Comparison of ENCODE assay signal across 8 cellular contexts in genomic region chr20:49323622-49324238, GRCh38. TPM values are rescaled to one million over a fixed set of nuclear protein-coding genes. Genes with fewer than 3 reads are reported as not detected.
DNase-seq lines count a peak whose midpoint lies in the region; ATAC-seq, FAIRE-seq and TF ChIP-seq lines count a peak whose summit lies in the region.

No MANE protein-coding gene starts in this region.

- DNase-seq in CD1c-positive myeloid dendritic cell (ENCODE audit: extremely low spot score) (peak; percentile 72), GM13977 (ENCODE audit: low spot score) (peak; percentile 34), OCI-LY7 (ENCODE audit: low spot score) (peak; percentile 52), astrocyte of the cerebellum (ENCODE audit: low read depth) (peak; percentile 64), left colon (no peak), GM12892 (ENCODE audit: insufficient read length) (no peak)

- no peaks in the 10 kb centered on the region for H3K79me2 ChIP-seq in OCI-LY7 (ENCODE audit: insufficient read depth, low read depth, low read length)

- peak overlapping the region; percentile 38; the same call in 1 of the 2 replicates for H3K4me2 ChIP-seq in OCI-LY7 (ENCODE audit: low read length)

- no peak overlapping the region for H3K27ac ChIP-seq in OCI-LY7 (ENCODE audit: low read depth, low read length, poor library complexity, severe bottlenecking)

- no peaks in the 10 kb centered on the region for H4K20me1 ChIP-seq in OCI-LY7 (ENCODE audit: insufficient read depth, low read length)

- no peak for TF ChIP-seq POLR2A in GM12892 (IDR thresholded peaks at IDR 0.05; ENCODE audit: low read depth, low read length)

- intact Hi-C loops in OCI-LY7 (cut with micrococcal nuclease; ENCODE audit: unreplicated experiment) (loop anchor here (2.0 kb wide), 1 partner anchor 77 kb away; no protein-coding TSS in a partner anchor), left colon (cut with DNase I, micrococcal nuclease) (no loop called here)

- ATAC-seq in left colon (peak; percentile 46), HG03457 (IDR thresholded peaks at IDR 0.05; ENCODE audit: unreplicated experiment) (no peak), HG03460 (IDR thresholded peaks at IDR 0.05; ENCODE audit: unreplicated experiment) (no peak)

- H3K36me3 ChIP-seq in OCI-LY7 (ENCODE audit: insufficient read depth, low read length) = no peaks in the 10 kb centered on the region

- TF ChIP-seq CTCF in GM13977 (IDR thresholded peaks at IDR 0.05; ENCODE audit: extremely low read depth, insufficient read depth, missing control alignments) (peak; percentile 34), OCI-LY7 (conservative IDR thresholded peaks at IDR 0.05; ENCODE audit: low read length) (peak; percentile 56), astrocyte of the cerebellum (IDR thresholded peaks at IDR 0.05; ENCODE audit: low read depth, low read length, missing control alignments) (peak; percentile 56)

- no peaks in the 10 kb centered on the region for H3K9me2 ChIP-seq in OCI-LY7 (ENCODE audit: insufficient read depth, low read length)

- in situ Hi-C loops in GM13977 (cut with MboI; ENCODE audit: low pct_unique_long_range_greater_than_20kb, low sequenced_read_pairs, unreplicated experiment) (no loop called here), astrocyte of the cerebellum (cut with HindIII; ENCODE audit: low sequenced_read_pairs) (loop anchor here (5.0 to 10.0 kb wide), 2 partner anchors 36 to 201 kb away; no protein-coding TSS in a partner anchor)

- no peak for FAIRE-seq in GM12892 (lab: Jason Lieb, UNC)

- CTCF ChIA-PET in OCI-LY7 (lab: Charles Lee; ENCODE audit: unreplicated experiment) = no interaction called here

- H3K9me3 ChIP-seq in OCI-LY7 (ENCODE audit: low read length) = no peaks in the 10 kb centered on the region

- H3K4me3 ChIP-seq in OCI-LY7 (ENCODE audit: low read depth, low read length, poor library complexity, severe bottlenecking) = no peak overlapping the region
- H3K4me3 ChIP-seq in astrocyte of the cerebellum (ENCODE audit: low read depth, low read length) = no peak overlapping the region

- POLR2A ChIA-PET in OCI-LY7 (lab: Charles Lee) = no interaction called here

- BruUV-seq in OCI-LY7 (replicated peaks; lab: Mats Ljungman, UMichigan) = no TSS peak

- peak overlapping the region; percentile 66 for H2AFZ ChIP-seq in OCI-LY7 (ENCODE audit: low read length)

- peaks cover 8% of the 10 kb centered on the region for H3K4me1 ChIP-seq in OCI-LY7 (ENCODE audit: insufficient read depth, low read length, poor library complexity, severe bottlenecking)

RNA-seq across cellular contexts. Expression of gene ZNFX1, which starts 45.9 kb away (rescaled TPM):
- 14.9 and 15.1 TPM in 2 replicates for total RNA-seq in OCI-LY7 (2014; rRNA removed; shearing (Covaris generic))
- 17.1 and 17.6 TPM in 2 replicates for total RNA-seq in OCI-LY7 (2022)
- total RNA-seq in left colon = 10 to 100 TPM; 28.5 to 29.8 TPM
- 12.1 TPM for polyA plus RNA-seq in GM12892 (2012; ENCODE audit: missing spikeins)

Comparison
In these comparisons a context has a peak if more than half of its experiments do, and no peak if none do; other contexts are left out.
1. DNase-seq: peak in CD1c-positive myeloid dendritic cell (single experiment), GM13977 (single experiment), OCI-LY7 (single experiment) and astrocyte of the cerebellum (single experiment); none in left colon (0 of 2) and GM12892 (single experiment).
2. Peak in every context shown above with its lines, with median percentiles within 50 percentile points of each other: CTCF ChIP-seq.